1 cellular context compared by ENCODE assay signal in the genomic region with DNA sequence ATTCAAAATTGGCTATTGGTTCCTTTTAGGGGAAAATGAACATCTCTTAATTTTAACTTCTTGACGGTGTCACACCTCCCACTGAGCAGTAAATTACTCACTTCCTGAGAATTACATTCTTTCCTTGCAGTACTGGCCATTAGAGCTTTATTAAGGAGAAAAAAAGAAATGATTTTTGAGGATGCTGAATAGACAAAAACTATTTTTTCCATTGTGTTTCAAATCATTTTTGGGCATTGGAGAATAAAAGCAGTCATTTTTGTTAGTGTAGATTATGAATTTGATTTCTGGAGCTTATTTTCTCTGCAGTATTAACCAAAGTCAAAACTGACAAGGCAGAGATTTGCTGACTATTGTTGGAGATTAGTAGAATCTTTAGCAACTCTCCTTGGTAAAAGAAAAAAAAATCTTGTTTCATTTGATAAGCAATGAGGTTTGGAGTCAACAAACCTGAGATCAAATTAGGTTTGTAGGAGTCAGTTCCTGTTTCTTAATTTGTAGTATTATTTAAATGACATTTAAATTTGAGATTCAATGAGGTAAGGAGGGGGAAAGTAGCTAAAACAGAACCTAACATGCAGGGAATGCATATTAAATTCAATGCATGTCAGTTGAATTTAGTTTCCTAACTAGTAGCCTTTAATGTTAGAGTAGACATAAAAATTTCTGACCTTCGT.
A peak's percentile ranks its signal among the peaks of the same experiment; 100 is the strongest.
TF ChIP-seq lines count a peak whose summit lies in the region.

No MANE protein-coding gene starts in this region.

TF ChIP-seq in HEK293, 187 proteins besides CTCF, POLR2A, EP300 and RAD21 (continued from another document):
- TF ChIP-seq ZBTB49 (tag by site-specific recombination; IDR thresholded peaks at IDR 0.05; ENCODE audit: low read depth) = no peak
- no peak for TF ChIP-seq ZSCAN18 (tag by site-specific recombination; IDR thresholded peaks at IDR 0.05)
- no peak for TF ChIP-seq ZNF221 (tag by site-specific recombination; IDR thresholded peaks at IDR 0.05; ENCODE audit: borderline replicate concordance)
- TF ChIP-seq SP3 (tag by site-specific recombination; IDR thresholded peaks at IDR 0.05) = no peak
- no peak for TF ChIP-seq ZNF610 (tag by site-specific recombination; IDR thresholded peaks at IDR 0.05; ENCODE audit: borderline replicate concordance)
- TF ChIP-seq SCRT2 (tag by site-specific recombination; IDR thresholded peaks at IDR 0.05) = no peak
- TF ChIP-seq ZIC2 (tag by site-specific recombination; IDR thresholded peaks at IDR 0.05) = no peak
- no peak for TF ChIP-seq ZNF473 (tag by site-specific recombination; IDR thresholded peaks at IDR 0.05)
- no peak for TF ChIP-seq YY1 (tag by site-specific recombination; IDR thresholded peaks at IDR 0.05)
- TF ChIP-seq ZSCAN5A (tag by site-specific recombination; IDR thresholded peaks at IDR 0.05) = no peak
- no peak for TF ChIP-seq KLF1 (tag by site-specific recombination; IDR thresholded peaks at IDR 0.05)
- TF ChIP-seq, protein P1, sequence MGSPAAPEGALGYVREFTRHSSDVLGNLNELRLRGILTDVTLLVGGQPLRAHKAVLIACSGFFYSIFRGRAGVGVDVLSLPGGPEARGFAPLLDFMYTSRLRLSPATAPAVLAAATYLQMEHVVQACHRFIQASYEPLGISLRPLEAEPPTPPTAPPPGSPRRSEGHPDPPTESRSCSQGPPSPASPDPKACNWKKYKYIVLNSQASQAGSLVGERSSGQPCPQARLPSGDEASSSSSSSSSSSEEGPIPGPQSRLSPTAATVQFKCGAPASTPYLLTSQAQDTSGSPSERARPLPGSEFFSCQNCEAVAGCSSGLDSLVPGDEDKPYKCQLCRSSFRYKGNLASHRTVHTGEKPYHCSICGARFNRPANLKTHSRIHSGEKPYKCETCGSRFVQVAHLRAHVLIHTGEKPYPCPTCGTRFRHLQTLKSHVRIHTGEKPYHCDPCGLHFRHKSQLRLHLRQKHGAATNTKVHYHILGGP (tag by site-specific recombination; IDR thresholded peaks at IDR 0.05) = no peak
- 0 out of 2 replicates have a peak, but pooled peaks have one; percentile 27 for TF ChIP-seq ZNF629 (tag by site-specific recombination; IDR thresholded peaks at IDR 0.05)
